In the genomic region with DNA sequence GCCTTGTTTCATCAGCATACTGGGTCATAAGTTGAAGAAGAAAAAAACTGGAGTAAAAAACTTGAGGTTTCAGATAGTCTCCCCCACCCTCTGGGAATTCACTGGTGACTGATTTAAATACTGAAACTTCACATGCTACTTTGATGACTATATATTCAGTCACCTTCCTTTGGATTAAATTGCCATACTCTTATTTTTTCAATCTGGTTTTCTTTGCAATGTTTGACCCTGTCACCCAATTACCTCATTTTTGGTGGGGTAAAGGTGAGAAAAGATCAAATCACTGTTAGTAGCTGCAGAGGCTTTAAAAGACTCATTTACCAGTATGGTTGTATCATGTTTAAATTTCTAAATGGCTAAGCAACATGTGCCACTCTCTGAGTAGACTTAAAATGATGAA, we compare ENCODE assay signal across 13 cellular contexts.
DNase-seq lines count a peak whose midpoint lies in the region; ATAC-seq and TF ChIP-seq lines count a peak whose summit lies in the region.
"Had no signal": no experiment of that assay in that cellular context is flagged by ENCODE, and none has a peak within 500 bp of the region (broad histone marks: within the 10 kb centered on the region; RNA-seq: fewer than 3 reads in every experiment).

No MANE protein-coding gene starts in this region.

- in situ Hi-C loops in brain microvascular endothelial cell (cut with HindIII; ENCODE audit: low pct_ligation_motif_present, low sequenced_read_pairs) = no loop called here

- H3K9me3 ChIP-seq in lower lobe of right lung (no peaks in the 10 kb centered on the region), right atrium auricular region (peaks cover 0 to 7% of the 10 kb centered on the region in 2 donors)

- no peak overlapping the region for H3K27ac ChIP-seq in brain microvascular endothelial cell
- H3K27ac ChIP-seq in lower lobe of right lung = no peak overlapping the region
- no peak overlapping the region for H3K27ac ChIP-seq in right atrium auricular region
- H3K27ac ChIP-seq: heart left ventricle had no signal

- TF ChIP-seq CTCF in brain microvascular endothelial cell (IDR thresholded peaks at IDR 0.05; ENCODE audit: low read depth, low read length, missing control alignments) (no peak), lower lobe of right lung (IDR thresholded peaks at IDR 0.05) (no peak), right atrium auricular region (IDR thresholded peaks at IDR 0.05) (no peak)

- DNase-seq in brain microvascular endothelial cell (peak; percentile 40), lower lobe of right lung (no peak), DMS53 (lab: John Stamatoyannopoulos, UW) (no peak), posterior cingulate gyrus (no peak), right atrium auricular region (ENCODE audit: low spot score) (no peak)
- DNase-seq: activated T-cell treated with anti-CD3 and anti-CD28 coated beads, Interleukin-2, amount 50 U/mL, for 1 hour; CD8-positive, alpha-beta memory T cell; heart left ventricle; Karpas-422; NK-92 treated with Interleukin-12 subunit alpha and Interleukin-12 subunit beta, amount 100 ng/mL, for 24 hours had no signal

- intact Hi-C loops in lower lobe of right lung (cut with DNase I) (no loop called here), posterior cingulate gyrus (cut with DNase I) (no loop called here)

- H3K27me3 ChIP-seq in brain microvascular endothelial cell (replicated peaks) (no peaks in the 10 kb centered on the region), lower lobe of right lung (ENCODE audit: low read depth) (no peaks in the 10 kb centered on the region), right atrium auricular region (no peaks in the 10 kb centered on the region)
- H3K27me3 ChIP-seq: heart left ventricle had no signal

- H3K4me1 ChIP-seq in lower lobe of right lung = no peaks in the 10 kb centered on the region
- H3K4me1 ChIP-seq in right atrium auricular region = no peaks in the 10 kb centered on the region
- H3K4me1 ChIP-seq: heart left ventricle had no signal

- ATAC-seq in GM18858 (IDR thresholded peaks at IDR 0.05; ENCODE audit: unreplicated experiment) = peak; percentile 82
- peak; percentile 76 for ATAC-seq in GM21528 (IDR thresholded peaks at IDR 0.05; ENCODE audit: low FRiP score, unreplicated experiment)
- peak; percentile 72 for ATAC-seq in HG03108 (IDR thresholded peaks at IDR 0.05; ENCODE audit: unreplicated experiment)
- no peak for ATAC-seq in lower lobe of right lung
- ATAC-seq: heart left ventricle had no signal

- H3K4me3 ChIP-seq in brain microvascular endothelial cell (ENCODE audit: low read depth, low read length) (no peak overlapping the region), lower lobe of right lung (no peak overlapping the region), right atrium auricular region (no peak overlapping the region)
- H3K4me3 ChIP-seq: heart left ventricle had no signal

- H3K36me3 ChIP-seq in brain microvascular endothelial cell (replicated peaks) (no peaks in the 10 kb centered on the region), lower lobe of right lung (no peaks in the 10 kb centered on the region), right atrium auricular region (no peaks in the 10 kb centered on the region)
- H3K36me3 ChIP-seq: heart left ventricle had no signal

Comparison
In these comparisons a context has a peak if more than half of its experiments do, and no peak if none do; other contexts are left out.
1. ATAC-seq: peak in GM18858 (single experiment), GM21528 (single experiment) and HG03108 (single experiment); none in lower lobe of right lung (0 of 2).